1 cellular context compared by ENCODE assay signal in genomic region chr13:112062047-112062618, GRCh38.
TF ChIP-seq lines count a peak whose summit lies in the region.

No MANE protein-coding gene starts in this region.

TF ChIP-seq in H1, 55 proteins besides CTCF, POLR2A, EP300 and RAD21:
- no peak for TF ChIP-seq CTBP2 (IDR thresholded peaks at IDR 0.05; ENCODE audit: borderline replicate concordance, insufficient read depth, insufficient read length, low read length)
- no peak for TF ChIP-seq TCF12 (IDR thresholded peaks at IDR 0.05; ENCODE audit: low read depth, low read length)
- TF ChIP-seq JUN (IDR thresholded peaks at IDR 0.05; ENCODE audit: low read depth, low read length) = no peak
- TF ChIP-seq ASH2L (IDR thresholded peaks at IDR 0.05; ENCODE audit: low read length) = no peak
- TF ChIP-seq TBP (IDR thresholded peaks at IDR 0.05; ENCODE audit: low read depth, low read length) = no peak
- no peak for TF ChIP-seq CEBPB (IDR thresholded peaks at IDR 0.05; ENCODE audit: low read depth, low read length)
- peak; percentile 70; the same call in 1 of the 2 replicates for TF ChIP-seq SUZ12 (IDR thresholded peaks at IDR 0.05; ENCODE audit: low read length)
- no peak for TF ChIP-seq SP1 (IDR thresholded peaks at IDR 0.05; ENCODE audit: low read depth, low read length)
- TF ChIP-seq ZNF274 (IDR thresholded peaks at IDR 0.05; ENCODE audit: borderline replicate concordance, extremely low read depth, low read length) = no peak
- TF ChIP-seq EGR1 (IDR thresholded peaks at IDR 0.05; ENCODE audit: borderline replicate concordance, low read depth, low read length) = no peak
- TF ChIP-seq GABPA (IDR thresholded peaks at IDR 0.05; ENCODE audit: borderline replicate concordance, insufficient read depth, low read length) = no peak
- TF ChIP-seq RNF2 (IDR thresholded peaks at IDR 0.05; ENCODE audit: borderline replicate concordance, low read depth, low read length, missing control alignments, poor library complexity, severe bottlenecking) = peak; percentile 91
- no peak for TF ChIP-seq E2F6 (IDR thresholded peaks at IDR 0.05)
- TF ChIP-seq FOSL1 (IDR thresholded peaks at IDR 0.05; ENCODE audit: insufficient read depth, low read depth, low read length) = no peak
- TF ChIP-seq NANOG (IDR thresholded peaks at IDR 0.05; ENCODE audit: insufficient read depth, low read depth, low read length, poor library complexity, severe bottlenecking) = no peak
- TF ChIP-seq, protein P1, sequence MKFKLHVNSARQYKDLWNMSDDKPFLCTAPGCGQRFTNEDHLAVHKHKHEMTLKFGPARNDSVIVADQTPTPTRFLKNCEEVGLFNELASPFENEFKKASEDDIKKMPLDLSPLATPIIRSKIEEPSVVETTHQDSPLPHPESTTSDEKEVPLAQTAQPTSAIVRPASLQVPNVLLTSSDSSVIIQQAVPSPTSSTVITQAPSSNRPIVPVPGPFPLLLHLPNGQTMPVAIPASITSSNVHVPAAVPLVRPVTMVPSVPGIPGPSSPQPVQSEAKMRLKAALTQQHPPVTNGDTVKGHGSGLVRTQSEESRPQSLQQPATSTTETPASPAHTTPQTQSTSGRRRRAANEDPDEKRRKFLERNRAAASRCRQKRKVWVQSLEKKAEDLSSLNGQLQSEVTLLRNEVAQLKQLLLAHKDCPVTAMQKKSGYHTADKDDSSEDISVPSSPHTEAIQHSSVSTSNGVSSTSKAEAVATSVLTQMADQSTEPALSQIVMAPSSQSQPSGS (IDR thresholded peaks at IDR 0.05; ENCODE audit: low read length) = no peak
- no peak for TF ChIP-seq JUND (IDR thresholded peaks at IDR 0.05; ENCODE audit: low read length)
- no peak for TF ChIP-seq RFX5 (IDR thresholded peaks at IDR 0.05; ENCODE audit: borderline replicate concordance, low read depth, low read length)
- peak; percentile 87 for TF ChIP-seq EZH2 (IDR thresholded peaks at IDR 0.05; ENCODE audit: low read depth, low read length, severe bottlenecking)
- TF ChIP-seq BACH1 (IDR thresholded peaks at IDR 0.05; ENCODE audit: low read length) = no peak
- no peak for TF ChIP-seq SAP30 (IDR thresholded peaks at IDR 0.05; ENCODE audit: insufficient read depth, insufficient replicate concordance, low read length)
- TF ChIP-seq SP2 (IDR thresholded peaks at IDR 0.05; ENCODE audit: low read length) = no peak
- peak; percentile 40; the same call in 1 of the 2 replicates for TF ChIP-seq CBX8 (IDR thresholded peaks at IDR 0.05; ENCODE audit: borderline replicate concordance, low read depth, low read length)
- TF ChIP-seq CHD2 (IDR thresholded peaks at IDR 0.05; ENCODE audit: low read length) = no peak
